21 cellular contexts compared by ENCODE assay signal in genomic region chr11:10504490-10504889, GRCh38. TPM values are rescaled to one million over a fixed set of nuclear protein-coding genes. Genes with fewer than 3 reads are reported as not detected.
DNase-seq lines count a peak whose midpoint lies in the region; ATAC-seq and TF ChIP-seq lines count a peak whose summit lies in the region.
"Had no signal": no experiment of that assay in that cellular context is flagged by ENCODE, and none has a peak within 500 bp of the region (broad histone marks: within the 10 kb centered on the region; RNA-seq: fewer than 3 reads in every experiment).

No MANE protein-coding gene starts in this region.

- TF ChIP-seq EP300 in SK-N-SH (IDR thresholded peaks at IDR 0.05; ENCODE audit: borderline replicate concordance in 1 of 2, low read depth in 1 of 2, low read length in 1 of 2), result no peak

- H3K4me2 ChIP-seq in SK-N-SH, result no peak overlapping the region
- H3K4me2 ChIP-seq: BLaER1, PC-9 had no signal

- POLR2A ChIA-PET in SK-N-SH (lab: Yijun Ruan, JAX), result no interaction called here

- peak; percentile 41 for DNase-seq in activated CD8-positive, alpha-beta memory T cell treated with anti-CD3 and anti-CD28 coated beads, Interleukin-2, amount 50 U/mL, for 48 hours
- DNase-seq in activated CD8-positive, alpha-beta memory T cell treated with anti-CD3 and anti-CD28 coated beads for 24 hours, result no peak
- no peak for DNase-seq in epithelial cell of prostate (ENCODE audit: low read depth, low spot score)
- no peak for DNase-seq in osteocyte (ENCODE audit: extremely low spot score, unreplicated experiment)
- DNase-seq in Right ventricle myocardium superior, result no peak
- DNase-seq in NCI-H2196 (lab: John Stamatoyannopoulos, UW; ENCODE audit: unreplicated experiment), result no peak
- DNase-seq in SK-N-SH, result no peak
- DNase-seq: DMS 273 treated with DMSO at 0.1 percent for 48 hours, EL, H9, Kasumi-1, MM.1S, NCI-H1092 treated with DMSO at 0.1 percent for 48 hours, NCI-H1694 treated with DMSO at 0.1 percent for 48 hours, NCI-H510A treated with DMSO at 0.1 percent for 48 hours, PC-9 had no signal

- ATAC-seq in Right ventricle myocardium superior (ENCODE audit: poor library complexity) (no peak), HG03521 (IDR thresholded peaks at IDR 0.05; ENCODE audit: unreplicated experiment) (no peak)

- no peaks in the 10 kb centered on the region for H3K9me2 ChIP-seq in SK-N-SH

- H3K4me1 Mint-ChIP-seq in osteocyte (ENCODE audit: unreplicated experiment), result peaks cover 16% of the 10 kb centered on the region

- no peaks in the 10 kb centered on the region for H3K36me3 ChIP-seq in SK-N-SH (replicated peaks in 1 of 2; ENCODE audit: control insufficient read depth in 1 of 2, insufficient read depth in 2 of 2, low read length in 1 of 2)
- H3K36me3 ChIP-seq: SJSA1 had no signal

- H3K79me2 ChIP-seq in SK-N-SH (ENCODE audit: insufficient read depth), result no peaks in the 10 kb centered on the region

- no peaks in the 10 kb centered on the region for H3K27me3 Mint-ChIP-seq in osteocyte (ENCODE audit: unreplicated experiment)
- H3K27me3 Mint-ChIP-seq: IgD-negative memory B cell had no signal

- no peaks in the 10 kb centered on the region for H3K27me3 ChIP-seq in SK-N-SH (ENCODE audit: insufficient read depth)
- H3K27me3 ChIP-seq: BLaER1, SJSA1 had no signal

- H3K4me3 Mint-ChIP-seq in osteocyte (ENCODE audit: unreplicated experiment), result no peak overlapping the region
- H3K4me3 Mint-ChIP-seq: H9 had no signal

- H3K4me3 ChIP-seq in SK-N-SH (ENCODE audit: low read depth in 2 of 2, low read length in 1 of 2), result no peak overlapping the region
- H3K4me3 ChIP-seq: BLaER1, PC-9, SJSA1 had no signal

- peaks cover 4% of the 10 kb centered on the region for H3K36me3 Mint-ChIP-seq in osteocyte (ENCODE audit: unreplicated experiment)

- intact Hi-C loops in Right ventricle myocardium superior (cut with DNase I), result no loop called here

- H3K27ac ChIP-seq in epithelial cell of prostate (peak overlapping the region; percentile 72), SK-N-SH (ENCODE audit: low read depth in 2 of 2, low read length in 1 of 2) (no peak overlapping the region; a peak in 1 of 4 replicates)
- H3K27ac ChIP-seq: 22Rv1, BLaER1, PC-9, SJSA1 had no signal

- TF ChIP-seq RAD21 in SK-N-SH (IDR thresholded peaks at IDR 0.05; ENCODE audit: low read length), result no peak

- TF ChIP-seq CTCF in osteocyte (IDR thresholded peaks at IDR 0.05) (no peak), SK-N-SH (IDR thresholded peaks at IDR 0.05) (no peak)

- no peaks in the 10 kb centered on the region for H3K4me1 ChIP-seq in SK-N-SH (ENCODE audit: control insufficient read depth in 1 of 2, insufficient read depth in 2 of 2, low read depth in 1 of 2, low read length in 1 of 2)
- H3K4me1 ChIP-seq: BLaER1, SJSA1 had no signal

- H3K9me3 ChIP-seq in SK-N-SH, result no peaks in the 10 kb centered on the region
- H3K9me3 ChIP-seq: BLaER1, SJSA1 had no signal

- no peaks in the 10 kb centered on the region for H3F3A ChIP-seq in SK-N-SH (replicated peaks; ENCODE audit: insufficient read depth)

- CTCF ChIA-PET in SK-N-SH (lab: Yijun Ruan, JAX), result interaction anchor here (1.0 to 2.6 kb wide), 2 partner anchors 98 to 149 kb away, joined by 4 to 9 read pairs; no protein-coding TSS in a partner anchor

- no peaks in the 10 kb centered on the region for H3K9me3 Mint-ChIP-seq in osteocyte (ENCODE audit: unreplicated experiment)
- H3K9me3 Mint-ChIP-seq: H9, IgD-negative memory B cell had no signal

- peak overlapping the region; percentile 52 for H3K27ac Mint-ChIP-seq in osteocyte (ENCODE audit: unreplicated experiment)

- WGBS in SK-N-SH (ENCODE audit: low lambda C conversion rate), result 97% methylated on average over 10 of the region's 11 CpGs

- no peaks in the 10 kb centered on the region for H4K20me1 ChIP-seq in SK-N-SH (ENCODE audit: insufficient read depth)
- H4K20me1 ChIP-seq: BLaER1 had no signal

- H3K9ac ChIP-seq in SK-N-SH, result no peak overlapping the region
- H3K9ac ChIP-seq: BLaER1 had no signal

- H2AFZ ChIP-seq in SK-N-SH (ENCODE audit: low read depth), result no peak overlapping the region
- H2AFZ ChIP-seq: PC-9 had no signal

TF ChIP-seq in SK-N-SH, 30 proteins besides CTCF, POLR2A, EP300 and RAD21:
- no peak for TF ChIP-seq RXRA (IDR thresholded peaks at IDR 0.05; ENCODE audit: borderline replicate concordance, low read depth)
- TF ChIP-seq IRF3 (IDR thresholded peaks at IDR 0.05; ENCODE audit: low read depth, low read length), result no peak
- TF ChIP-seq MXI1 (IDR thresholded peaks at IDR 0.05; ENCODE audit: low read depth, low read length), result no peak
- no peak for TF ChIP-seq YY1 (IDR thresholded peaks at IDR 0.05; ENCODE audit: low read depth)
- no peak for TF ChIP-seq FOXJ3 (CRISPR knock-in tag; IDR thresholded peaks at IDR 0.05)
- no peak for TF ChIP-seq RFX5 (IDR thresholded peaks at IDR 0.05; ENCODE audit: low read length)
- no peak for TF ChIP-seq GABPA (IDR thresholded peaks at IDR 0.05; ENCODE audit: low read depth)
- TF ChIP-seq TEAD4 (IDR thresholded peaks at IDR 0.05; ENCODE audit: borderline replicate concordance, insufficient read depth), result no peak
- TF ChIP-seq SIN3A (IDR thresholded peaks at IDR 0.05; ENCODE audit: borderline replicate concordance, low read depth, low read length), result no peak
- no peak for TF ChIP-seq RCOR1 (IDR thresholded peaks at IDR 0.05; ENCODE audit: low read length)
- no peak for TF ChIP-seq NRF1 (IDR thresholded peaks at IDR 0.05; ENCODE audit: low read depth, low read length)
- TF ChIP-seq MAX (IDR thresholded peaks at IDR 0.05; ENCODE audit: low read depth), result no peak
- TF ChIP-seq POLR2AphosphoS5 (IDR thresholded peaks at IDR 0.05; ENCODE audit: low read depth, low read length), result no peak
- TF ChIP-seq EZH2phosphoT487 (IDR thresholded peaks at IDR 0.05; ENCODE audit: borderline replicate concordance, low read depth), result no peak
- TF ChIP-seq CHD2 (IDR thresholded peaks at IDR 0.05; ENCODE audit: low read length, partially characterized antibody), result no peak
TF ChIP-seq in SK-N-SH: peak in this region for 0.

RNA-seq across cellular contexts. Expression of gene RNF141, which starts 36.5 kb away (rescaled TPM):
- total RNA-seq in osteocyte, result 28.7 and 30.0 TPM in 2 replicates
- total RNA-seq in Right ventricle myocardium superior, result 41.4 TPM
- 6.9 and 10.3 TPM in 2 replicates for polyA plus RNA-seq in SK-N-SH (2012; rRNA removed)
- 12.9 and 15.5 TPM in 2 replicates for polyA plus RNA-seq in SK-N-SH (2012; cell fraction: cytosol; rRNA removed)
- 2.0 and 4.5 TPM in 2 replicates for polyA plus RNA-seq in SK-N-SH (2012; cell fraction: nucleus; rRNA removed)

RNA-seq across cellular contexts. Expression of gene AMPD3, which starts 49.4 kb away (rescaled TPM):
- 5.3 and 6.2 TPM in 2 replicates for total RNA-seq in osteocyte
- total RNA-seq in Right ventricle myocardium superior, result 2.6 TPM
- polyA plus RNA-seq in SK-N-SH (2012; rRNA removed), result 1.7 and 2.1 TPM in 2 replicates
- polyA plus RNA-seq in SK-N-SH (2012; cell fraction: cytosol; rRNA removed), result 1.1 and 1.6 TPM in 2 replicates
- polyA plus RNA-seq in SK-N-SH (2012; cell fraction: nucleus; rRNA removed), result 4.1 and 4.6 TPM in 2 replicates
